Comparison of ENCODE assay signal across 16 cellular contexts in the genomic region with DNA sequence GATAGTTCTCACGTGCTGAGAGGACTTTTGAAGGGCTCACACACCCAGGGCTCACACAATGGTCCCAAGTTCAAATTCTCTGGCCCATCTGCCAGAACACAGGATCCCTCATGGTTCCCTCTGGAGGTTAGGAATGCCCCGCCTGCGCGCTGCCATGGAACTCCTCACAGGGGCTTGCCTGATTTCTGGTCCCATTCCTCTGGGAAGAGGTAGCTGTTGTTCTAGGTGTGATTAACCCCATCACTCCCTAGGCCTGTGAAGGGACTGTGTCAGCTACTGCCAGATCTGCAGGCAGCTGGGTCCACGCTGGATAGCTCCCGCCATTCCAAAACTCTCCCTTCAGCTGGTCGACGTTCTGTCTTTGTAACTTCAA. TPM values are rescaled to one million over a fixed set of nuclear protein-coding genes. Genes with fewer than 3 reads are reported as not detected.
A peak's percentile ranks its signal among the peaks of the same experiment; 100 is the strongest.
DNase-seq lines count a peak whose midpoint lies in the region; ATAC-seq and TF ChIP-seq lines count a peak whose summit lies in the region.
"Had no signal": no experiment of that assay in that cellular context is flagged by ENCODE, and none has a peak within 500 bp of the region (broad histone marks: within the 10 kb centered on the region; RNA-seq: fewer than 3 reads in every experiment).

No MANE protein-coding gene starts in this region.

- TF ChIP-seq CTCF in DOHH2 (IDR thresholded peaks at IDR 0.05; ENCODE audit: low read depth, low read length, poor library complexity, severe bottlenecking): no peak

- H3K9me3 Mint-ChIP-seq in activated T-helper 1 cell treated with anti-CD3 and anti-CD28 coated beads, Interleukin-12 subunit alpha, Interleukin-12 subunit beta, Interleukin-2, Interleukin-4 antibody, amounts not matched to agents 30 ng/mL and 10 ng/mL and 1 ng/mL, durations not matched to agents 14 hours and 24 hours and 36 hours: no peaks in the 10 kb centered on the region

- H2AFZ ChIP-seq in ACC112 (ENCODE audit: low read length, unreplicated experiment) (no peak overlapping the region), mesenchymal stem cell (ENCODE audit: low read depth, low read length) (no peak overlapping the region)

- no peak overlapping the region for H2AK5ac ChIP-seq in mesenchymal stem cell (ENCODE audit: low read length, severe bottlenecking)

- H3K14ac ChIP-seq in mesenchymal stem cell (ENCODE audit: low read length in 2 of 2): no peak overlapping the region

- H3K4me1 Mint-ChIP-seq in activated T-helper 1 cell treated with anti-CD3 and anti-CD28 coated beads, Interleukin-12 subunit alpha, Interleukin-12 subunit beta, Interleukin-2, Interleukin-4 antibody, amounts not matched to agents 30 ng/mL and 10 ng/mL and 1 ng/mL, durations not matched to agents 14 hours and 24 hours and 36 hours (ENCODE audit: low read depth): peaks cover 47% of the 10 kb centered on the region

- peaks cover 23% of the 10 kb centered on the region for H3K79me1 ChIP-seq in mesenchymal stem cell (replicated peaks; ENCODE audit: low read length, poor library complexity, severe bottlenecking)

- H3K4me2 ChIP-seq in DOHH2 (ENCODE audit: low read length) (peak overlapping the region; percentile 91), mesenchymal stem cell (ENCODE audit: low read length, poor library complexity, severe bottlenecking) (no peak overlapping the region)

- no peak overlapping the region for H3K27ac Mint-ChIP-seq in activated T-helper 1 cell treated with anti-CD3 and anti-CD28 coated beads, Interleukin-12 subunit alpha, Interleukin-12 subunit beta, Interleukin-2, Interleukin-4 antibody, amounts not matched to agents 30 ng/mL and 10 ng/mL and 1 ng/mL, durations not matched to agents 14 hours and 24 hours and 36 hours

- H4K8ac ChIP-seq in mesenchymal stem cell (ENCODE audit: low read length): no peak overlapping the region

- H3K4me1 ChIP-seq in ACC112 (ENCODE audit: control insufficient read depth, insufficient read depth, low read length, unreplicated experiment) (peaks cover 57% of the 10 kb centered on the region), DOHH2 (ENCODE audit: control insufficient read depth, low read length) (peaks cover 32% of the 10 kb centered on the region), mesenchymal stem cell (ENCODE audit: control insufficient read depth, insufficient read depth, low read depth, low read length) (peaks cover 41% of the 10 kb centered on the region)

- no peak overlapping the region for H2BK12ac ChIP-seq in mesenchymal stem cell (ENCODE audit: low read length in 2 of 2)

- H3K4me3 Mint-ChIP-seq in activated T-helper 1 cell treated with anti-CD3 and anti-CD28 coated beads, Interleukin-12 subunit alpha, Interleukin-12 subunit beta, Interleukin-2, Interleukin-4 antibody, amounts not matched to agents 30 ng/mL and 10 ng/mL and 1 ng/mL, durations not matched to agents 14 hours and 24 hours and 36 hours: peak overlapping the region; percentile 93

- no peak for DNase-seq in activated T-helper 1 cell treated with anti-CD3 and anti-CD28 coated beads, Interleukin-12 subunit alpha, Interleukin-12 subunit beta, Interleukin-2, Interleukin-4 antibody, amounts not matched to agents 30 ng/mL and 10 ng/mL and 1 ng/mL, durations not matched to agents 14 hours and 24 hours and 36 hours (ENCODE audit: low spot score)
- DNase-seq in mesenchymal stem cell (no peak), retina (no peak), D341Med (ENCODE audit: low spot score) (no peak), NK-92 (lab: John Stamatoyannopoulos, UW; ENCODE audit: unreplicated experiment) (no peak)
- DNase-seq: activated CD4-positive, alpha-beta T cell treated with anti-CD3 and anti-CD28 coated beads, Interleukin-2, amount 50 U/mL, for 48 hours; caudate nucleus; DMS153; heart left ventricle; NCI-H2081; stimulated activated CD4-positive, alpha-beta T cell treated with anti-CD3 and anti-CD28 coated beads, Interleukin-4, amount 100 ng/mL, for 4 hours had no signal

- no peaks in the 10 kb centered on the region for H3K36me3 ChIP-seq in ACC112 (ENCODE audit: insufficient read depth, low read length)
- H3K36me3 ChIP-seq in DOHH2 (ENCODE audit: control insufficient read depth, low read length): peaks cover 20% of the 10 kb centered on the region
- H3K36me3 ChIP-seq in mesenchymal stem cell (ENCODE audit: control insufficient read depth in 1 of 2, insufficient read depth in 2 of 2, low read depth in 1 of 2, low read length in 2 of 2): peaks cover 15 to 24% of the 10 kb centered on the region in 2 experiments

- peaks cover 30% of the 10 kb centered on the region for H4K20me1 ChIP-seq in DOHH2 (ENCODE audit: control insufficient read depth, insufficient read depth, low read depth, low read length)

- H3K36me3 Mint-ChIP-seq in activated T-helper 1 cell treated with anti-CD3 and anti-CD28 coated beads, Interleukin-12 subunit alpha, Interleukin-12 subunit beta, Interleukin-2, Interleukin-4 antibody, amounts not matched to agents 30 ng/mL and 10 ng/mL and 1 ng/mL, durations not matched to agents 14 hours and 24 hours and 36 hours (ENCODE audit: low read depth): peaks cover 16% of the 10 kb centered on the region

- WGBS in mesenchymal stem cell: 92% methylated on average over 8 of the region's 8 CpGs

- peaks cover 3% of the 10 kb centered on the region; the same call in 1 of the 2 replicates for H3F3A ChIP-seq in DOHH2 (ENCODE audit: control insufficient read depth, insufficient read depth)

- H3K27ac ChIP-seq in ACC112 (ENCODE audit: low read depth, low read length) (no peak overlapping the region), DOHH2 (ENCODE audit: low read depth, low read length) (no peak overlapping the region), mesenchymal stem cell (ENCODE audit: low read length, poor library complexity, severe bottlenecking) (no peak overlapping the region)

- peak overlapping the region in 1 of 2 experiments; percentile 30 for H3K4ac ChIP-seq in mesenchymal stem cell (ENCODE audit: low read depth in 1 of 2, low read length in 2 of 2)

- H3K27me3 ChIP-seq in ACC112 (ENCODE audit: insufficient read depth, low read length) (no peaks in the 10 kb centered on the region), DOHH2 (ENCODE audit: control insufficient read depth, low read length) (no peaks in the 10 kb centered on the region; the same call in 1 of the 2 replicates), mesenchymal stem cell (ENCODE audit: control insufficient read depth in 1 of 2, insufficient read depth in 1 of 2, low read length in 2 of 2) (no peaks in the 10 kb centered on the region)
- H3K27me3 ChIP-seq: heart left ventricle had no signal

- no peak overlapping the region for H4K91ac ChIP-seq in mesenchymal stem cell (ENCODE audit: low read length)

- H2BK5ac ChIP-seq in mesenchymal stem cell (ENCODE audit: low read depth, low read length, poor library complexity, severe bottlenecking): no peak overlapping the region

- no peak overlapping the region for H2BK120ac ChIP-seq in mesenchymal stem cell (ENCODE audit: low read depth, low read length)

- no peaks in the 10 kb centered on the region for H3K27me3 Mint-ChIP-seq in activated T-helper 1 cell treated with anti-CD3 and anti-CD28 coated beads, Interleukin-12 subunit alpha, Interleukin-12 subunit beta, Interleukin-2, Interleukin-4 antibody, amounts not matched to agents 30 ng/mL and 10 ng/mL and 1 ng/mL, durations not matched to agents 14 hours and 24 hours and 36 hours (ENCODE audit: insufficient read depth)

- H2BK15ac ChIP-seq in mesenchymal stem cell (ENCODE audit: low read depth, poor library complexity, severe bottlenecking): no peak overlapping the region

- H3K9me2 ChIP-seq in DOHH2 (replicated peaks; ENCODE audit: control insufficient read depth, low read length): no peaks in the 10 kb centered on the region

- H3K9ac ChIP-seq in mesenchymal stem cell (ENCODE audit: low read length): peak overlapping the region; percentile 99

- no peaks in the 10 kb centered on the region for H3K9me3 ChIP-seq in DOHH2 (ENCODE audit: control insufficient read depth, insufficient read depth, low read length)
- H3K9me3 ChIP-seq in mesenchymal stem cell (ENCODE audit: control insufficient read depth, low read length): no peaks in the 10 kb centered on the region
- H3K9me3 ChIP-seq: heart left ventricle had no signal

- no peak overlapping the region for H3K18ac ChIP-seq in mesenchymal stem cell (ENCODE audit: low read depth in 1 of 2, low read length in 2 of 2)

- intact Hi-C loops in activated T-helper 1 cell treated with anti-CD3 and anti-CD28 coated beads, Interleukin-12 subunit alpha, Interleukin-12 subunit beta, Interleukin-2, Interleukin-4 antibody, amounts not matched to agents 30 ng/mL and 10 ng/mL and 1 ng/mL, durations not matched to agents 14 hours and 24 hours and 36 hours (cut with micrococcal nuclease): no loop called here

- H3K4me3 ChIP-seq in ACC112 (ENCODE audit: low read depth, low read length) (peak overlapping the region; percentile 84), DOHH2 (ENCODE audit: low read length) (peak overlapping the region; percentile 89; the same call in 1 of the 2 replicates), mesenchymal stem cell (ENCODE audit: insufficient read depth in 1 of 2, low read depth in 1 of 2, low read length in 2 of 2) (peak overlapping the region in 1 of 2 experiments; percentile 87)

- H3K79me2 ChIP-seq in ACC112 (ENCODE audit: control insufficient read depth, insufficient read depth, low read length, unreplicated experiment) (peaks cover 41% of the 10 kb centered on the region), DOHH2 (ENCODE audit: control insufficient read depth, low read length) (peaks cover 42% of the 10 kb centered on the region)

- no peak overlapping the region for H3K23ac ChIP-seq in mesenchymal stem cell (ENCODE audit: low read length in 2 of 2)

- no peak for ATAC-seq in HG03135 (IDR thresholded peaks at IDR 0.05; ENCODE audit: unreplicated experiment)
- ATAC-seq: heart left ventricle had no signal

RNA-seq across cellular contexts. Expression of a gene that starts 2.3 kb away (rescaled TPM):
- total RNA-seq in activated T-helper 1 cell treated with anti-CD3 and anti-CD28 coated beads, Interleukin-12 subunit alpha, Interleukin-12 subunit beta, Interleukin-2, Interleukin-4 antibody, amounts not matched to agents 30 ng/mL and 10 ng/mL and 1 ng/mL, durations not matched to agents 14 hours and 24 hours and 36 hours: 11.2 and 12.7 TPM in 2 replicates
- polyA plus RNA-seq in mesenchymal stem cell (2013, experiment 1 of 2): 5.3 TPM
- polyA plus RNA-seq in mesenchymal stem cell (2013, experiment 2 of 2): 5.0 TPM

RNA-seq across cellular contexts. Expression of a gene that starts 14.4 kb away (rescaled TPM):
- total RNA-seq in activated T-helper 1 cell treated with anti-CD3 and anti-CD28 coated beads, Interleukin-12 subunit alpha, Interleukin-12 subunit beta, Interleukin-2, Interleukin-4 antibody, amounts not matched to agents 30 ng/mL and 10 ng/mL and 1 ng/mL, durations not matched to agents 14 hours and 24 hours and 36 hours: 0.21 and 0.22 TPM in 2 replicates
- 0.36 TPM for polyA plus RNA-seq in mesenchymal stem cell (2013, experiment 1 of 2)
- 0.34 TPM for polyA plus RNA-seq in mesenchymal stem cell (2013, experiment 2 of 2)

RNA-seq across cellular contexts. Expression of a gene that starts 15.0 kb away (rescaled TPM):
- total RNA-seq in activated T-helper 1 cell treated with anti-CD3 and anti-CD28 coated beads, Interleukin-12 subunit alpha, Interleukin-12 subunit beta, Interleukin-2, Interleukin-4 antibody, amounts not matched to agents 30 ng/mL and 10 ng/mL and 1 ng/mL, durations not matched to agents 14 hours and 24 hours and 36 hours: 0.78 and 1.2 TPM in 2 replicates
- 125 TPM for polyA plus RNA-seq in mesenchymal stem cell (2013, experiment 1 of 2)
- polyA plus RNA-seq in mesenchymal stem cell (2013, experiment 2 of 2): 118 TPM

RNA-seq across cellular contexts. Expression of a gene that starts 25.9 kb away (rescaled TPM):
- total RNA-seq in activated T-helper 1 cell treated with anti-CD3 and anti-CD28 coated beads, Interleukin-12 subunit alpha, Interleukin-12 subunit beta, Interleukin-2, Interleukin-4 antibody, amounts not matched to agents 30 ng/mL and 10 ng/mL and 1 ng/mL, durations not matched to agents 14 hours and 24 hours and 36 hours: not detected in 2 replicates
- polyA plus RNA-seq in mesenchymal stem cell (2013, experiment 1 of 2): not detected
- not detected for polyA plus RNA-seq in mesenchymal stem cell (2013, experiment 2 of 2)
- total RNA-seq: heart left ventricle, myocyte had no signal

RNA-seq across cellular contexts. Expression of a gene that starts 28.8 kb away (rescaled TPM):
- total RNA-seq in activated T-helper 1 cell treated with anti-CD3 and anti-CD28 coated beads, Interleukin-12 subunit alpha, Interleukin-12 subunit beta, Interleukin-2, Interleukin-4 antibody, amounts not matched to agents 30 ng/mL and 10 ng/mL and 1 ng/mL, durations not matched to agents 14 hours and 24 hours and 36 hours: not detected in 2 replicates
- polyA plus RNA-seq in mesenchymal stem cell (2013, experiment 1 of 2): not detected
- polyA plus RNA-seq in mesenchymal stem cell (2013, experiment 2 of 2): not detected
- total RNA-seq: H1 had no signal
